ENCODE assay signal across 34 cellular contexts in the genomic region with DNA sequence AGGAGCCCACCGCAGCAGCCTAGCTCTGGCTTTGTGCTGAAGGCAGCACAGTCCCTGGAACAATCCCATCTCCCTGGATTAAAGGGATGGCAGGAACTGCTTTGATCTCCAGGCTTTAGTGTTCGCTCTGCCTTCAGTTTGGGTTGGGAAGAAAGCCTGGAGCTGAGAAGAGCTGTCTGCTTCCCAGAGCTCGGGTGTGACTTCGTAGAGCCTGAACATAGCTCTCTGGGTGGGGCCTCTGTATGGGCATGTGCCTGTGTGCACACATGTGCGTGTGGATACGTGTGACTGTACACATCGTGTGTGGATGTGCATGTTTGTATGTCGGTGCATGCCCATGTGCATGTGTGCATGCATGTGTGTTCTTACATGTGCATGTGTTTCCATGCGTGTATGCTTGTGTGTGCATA. TPM values are rescaled to one million over a fixed set of nuclear protein-coding genes. Genes with fewer than 3 reads are reported as not detected.
DNase-seq lines count a peak whose midpoint lies in the region; ATAC-seq, FAIRE-seq and TF ChIP-seq lines count a peak whose summit lies in the region.
"Had no signal": no experiment of that assay in that cellular context is flagged by ENCODE, and none has a peak within 500 bp of the region (broad histone marks: within the 10 kb centered on the region; RNA-seq: fewer than 3 reads in every experiment).

No MANE protein-coding gene starts in this region.

- TF ChIP-seq CTCF in HepG2 (CRISPR knock-in tag; IDR thresholded peaks at IDR 0.05) (no peak), right lobe of liver (IDR thresholded peaks at IDR 0.05) (no peak), WTC11 (IDR thresholded peaks at IDR 0.05) (no peak)

- 0 out of 2 replicates have a peak, but pooled peaks cover 3% of the 10 kb centered on the region for H4K20me1 ChIP-seq in HepG2 (ENCODE audit: insufficient read depth, low read length)

- POLR2A ChIA-PET in HepG2 (lab: Yijun Ruan, JAX): no interaction called here
- POLR2A ChIA-PET in WTC11 (lab: Charles Lee): no interaction called here

- H3K9me3 ChIP-seq in HepG2 (ENCODE audit: low read length) (no peaks in the 10 kb centered on the region), right lobe of liver (no peaks in the 10 kb centered on the region)
- H3K9me3 ChIP-seq: breast epithelium, colonic mucosa, heart left ventricle, tibial nerve had no signal

- no peaks in the 10 kb centered on the region for H3K79me2 ChIP-seq in HepG2 (ENCODE audit: insufficient read depth, low read length)

- ATAC-seq in HepG2 (no peak), right lobe of liver (no peak), WTC11 (peak; percentile 35), HG02973 (IDR thresholded peaks at IDR 0.05; ENCODE audit: unreplicated experiment) (no peak)
- ATAC-seq: effector memory CD8-positive, alpha-beta T cell; stimulated activated naive CD8-positive, alpha-beta T cell treated with anti-CD3 and anti-CD28 coated beads, Interleukin-15, amount 100 ng/mL, for 72 hours had no signal

- peaks cover 56% of the 10 kb centered on the region for H3K4me1 Mint-ChIP-seq in WTC11
- H3K4me1 Mint-ChIP-seq in activated naive CD4-positive, alpha-beta T cell treated with anti-CD3 and anti-CD28 coated beads, Interleukin-2, amount 10 ng/mL, durations not matched to agents 7 days and 5 days: no peaks in the 10 kb centered on the region
- H3K4me1 Mint-ChIP-seq: activated naive CD4-positive, alpha-beta T cell treated with anti-CD3 and anti-CD28 coated beads, Interleukin-2, amount 50 U/mL, for 24 hours; B cell; immature natural killer cell; stimulated activated naive CD8-positive, alpha-beta T cell treated with anti-CD3 and anti-CD28 coated beads, Interleukin-15, amount 100 ng/mL, for 72 hours had no signal

- CTCF ChIA-PET in HepG2 (lab: Yijun Ruan, JAX; ENCODE audit: low intra/inter-chr PET ratio, low total read pairs): no interaction called here
- CTCF ChIA-PET in WTC11 (lab: Charles Lee): interaction anchor here (1.1 to 1.8 kb wide), 6 partner anchors 9 to 175 kb away, joined by 3 to 10 read pairs (median 4); a partner anchor contains a TSS
- CTCF ChIA-PET in activated naive CD4-positive, alpha-beta T cell treated with anti-CD3 and anti-CD28 coated beads, Interleukin-2, amount 10 ng/mL, durations not matched to agents 7 days and 5 days (lab: Charles Lee): no interaction called here

- H3K27ac ChIP-seq in HepG2 (ENCODE audit: extremely low read length, insufficient read depth, low read length): no peak overlapping the region
- no peak overlapping the region for H3K27ac ChIP-seq in right lobe of liver
- H3K27ac ChIP-seq: breast epithelium, colonic mucosa, heart left ventricle, HL-60, PC-9, skin epidermis, tibial nerve, VCaP had no signal

- TF ChIP-seq EP300 in HepG2 (IDR thresholded peaks at IDR 0.05; ENCODE audit: low read depth in 2 of 2, low read length in 2 of 2) (no peak), HepG2 (CRISPR knock-in tag; IDR thresholded peaks at IDR 0.05; ENCODE audit: borderline replicate concordance) (no peak)

- H3K27me3 Mint-ChIP-seq in WTC11 (ENCODE audit: low read depth): no peaks in the 10 kb centered on the region
- H3K27me3 Mint-ChIP-seq in activated naive CD4-positive, alpha-beta T cell treated with anti-CD3 and anti-CD28 coated beads, Interleukin-2, amount 10 ng/mL, durations not matched to agents 7 days and 5 days: peaks cover 12% of the 10 kb centered on the region
- H3K27me3 Mint-ChIP-seq: activated naive CD4-positive, alpha-beta T cell treated with anti-CD3 and anti-CD28 coated beads, Interleukin-2, amount 50 U/mL, for 24 hours; stimulated activated naive CD8-positive, alpha-beta T cell treated with anti-CD3 and anti-CD28 coated beads, Interleukin-15, amount 100 ng/mL, for 72 hours had no signal

- H3K27me3 ChIP-seq in HepG2 (ENCODE audit: control insufficient read depth in 1 of 2, insufficient read depth in 2 of 2, low read length in 2 of 2) (peaks cover 2 to 12% of the 10 kb centered on the region in 2 experiments; a peak in 3 of 5 replicates), right lobe of liver (no peaks in the 10 kb centered on the region)
- H3K27me3 ChIP-seq: breast epithelium, colonic mucosa, tibial nerve had no signal

- H3K9ac ChIP-seq in HepG2 (ENCODE audit: insufficient read depth, low read depth, low read length): no peak overlapping the region

- no TSS peak for BruUV-seq in HepG2 (replicated peaks; lab: Mats Ljungman, UMichigan)

- DNase-seq in HepG2 (ENCODE audit: low spot score): no peak
- no peak for DNase-seq in right lobe of liver
- no peak for DNase-seq in WTC11 (ENCODE audit: low spot score)
- DNase-seq in iPS-NIHi7 (ENCODE audit: extremely low spot score): peak; percentile 57
- DNase-seq in urothelium cell line (ENCODE audit: low spot score): no peak
- DNase-seq in activated naive CD4-positive, alpha-beta T cell treated with anti-CD3 and anti-CD28 coated beads, Interleukin-2, amount 10 ng/mL, durations not matched to agents 7 days and 5 days: no peak
- no peak for DNase-seq in stimulated activated CD4-positive, alpha-beta T cell treated with anti-CD3 and anti-CD28 coated beads, Interleukin-2, amount 100 ng/mL, for 48 hours
- DNase-seq: amygdala; colonic mucosa; COR-L47; DMS53; effector memory CD8-positive, alpha-beta T cell; foreskin fibroblast; GDM1; immature natural killer cell; NCI-H1694; NCI-H2171 treated with DMSO at 0.1 percent for 48 hours; NCI-H524; NK-92 treated with Interleukin-12 subunit alpha and Interleukin-12 subunit beta, amount 100 ng/mL, for 24 hours; occipital lobe; PC-9; SHP77; stimulated activated CD8-positive, alpha-beta memory T cell treated with anti-CD3 and anti-CD28 coated beads, Interleukin-4, amount 100 ng/mL, for 48 hours; stimulated activated naive CD8-positive, alpha-beta T cell treated with anti-CD3 and anti-CD28 coated beads, Interleukin-15, amount 100 ng/mL, for 72 hours had no signal

- H3K27ac Mint-ChIP-seq in WTC11: peak overlapping the region; percentile 83
- no peak overlapping the region for H3K27ac Mint-ChIP-seq in activated naive CD4-positive, alpha-beta T cell treated with anti-CD3 and anti-CD28 coated beads, Interleukin-2, amount 10 ng/mL, durations not matched to agents 7 days and 5 days
- H3K27ac Mint-ChIP-seq: activated naive CD4-positive, alpha-beta T cell treated with anti-CD3 and anti-CD28 coated beads, Interleukin-2, amount 50 U/mL, for 24 hours; activated T-helper 1 cell treated with anti-CD3 and anti-CD28 coated beads, Interleukin-12 subunit alpha, Interleukin-12 subunit beta, Interleukin-2, Interleukin-4 antibody, amounts not matched to agents 30 ng/mL and 10 ng/mL and 1 ng/mL, durations not matched to agents 14 hours and 24 hours and 36 hours; B cell; effector memory CD8-positive, alpha-beta T cell; immature natural killer cell; stimulated activated naive CD8-positive, alpha-beta T cell treated with anti-CD3 and anti-CD28 coated beads, Interleukin-15, amount 100 ng/mL, for 72 hours had no signal

- H3K4me2 ChIP-seq in HepG2 (ENCODE audit: low read depth, low read length): no peak overlapping the region
- H3K4me2 ChIP-seq: PC-9 had no signal

- FAIRE-seq in HepG2 (lab: Jason Lieb, UNC) (no peak), urothelium cell line (lab: Jason Lieb, UNC) (peak; percentile 97)

- intact Hi-C loops in HepG2 (cut with micrococcal nuclease; ENCODE audit: unreplicated experiment): loop anchor here (5.0 to 10.0 kb wide), 2 partner anchors 269 to 428 kb away; a partner anchor contains a TSS
- intact Hi-C loops in right lobe of liver (cut with DNase I): no loop called here

- 9% methylated on average over 8 of the region's 9 CpGs for WGBS in HepG2 (ENCODE audit: low lambda C conversion rate)
- 21% methylated on average over 2 of the region's 9 CpGs for WGBS in right lobe of liver (ENCODE audit: insufficient coverage, low coverage, low lambda C conversion rate, missing lambda C conversion rate)

- H3K4me3 ChIP-seq in HepG2 (replicated peaks in 1 of 3; ENCODE audit: insufficient read depth in 1 of 3, low read depth in 2 of 3, low read length in 3 of 3) (no peak overlapping the region), right lobe of liver (no peak overlapping the region)
- H3K4me3 ChIP-seq: breast epithelium, colonic mucosa, heart left ventricle, PC-9, skin epidermis, tibial nerve had no signal

- H3K36me3 Mint-ChIP-seq in WTC11: no peaks in the 10 kb centered on the region
- no peaks in the 10 kb centered on the region for H3K36me3 Mint-ChIP-seq in activated naive CD4-positive, alpha-beta T cell treated with anti-CD3 and anti-CD28 coated beads, Interleukin-2, amount 10 ng/mL, durations not matched to agents 7 days and 5 days
- H3K36me3 Mint-ChIP-seq: activated naive CD4-positive, alpha-beta T cell treated with anti-CD3 and anti-CD28 coated beads, Interleukin-2, amount 50 U/mL, for 24 hours; immature natural killer cell had no signal

- no peaks in the 10 kb centered on the region for H3K4me1 ChIP-seq in HepG2 (ENCODE audit: insufficient read depth, low read length)
- no peaks in the 10 kb centered on the region for H3K4me1 ChIP-seq in right lobe of liver
- H3K4me1 ChIP-seq: breast epithelium, colonic mucosa had no signal

- no peaks in the 10 kb centered on the region for H3K9me3 Mint-ChIP-seq in WTC11
- H3K9me3 Mint-ChIP-seq in activated naive CD4-positive, alpha-beta T cell treated with anti-CD3 and anti-CD28 coated beads, Interleukin-2, amount 10 ng/mL, durations not matched to agents 7 days and 5 days: no peaks in the 10 kb centered on the region
- H3K9me3 Mint-ChIP-seq: activated naive CD4-positive, alpha-beta T cell treated with anti-CD3 and anti-CD28 coated beads, Interleukin-2, amount 50 U/mL, for 24 hours; activated T-helper 1 cell treated with anti-CD3 and anti-CD28 coated beads, Interleukin-12 subunit alpha, Interleukin-12 subunit beta, Interleukin-2, Interleukin-4 antibody, amounts not matched to agents 30 ng/mL and 10 ng/mL and 1 ng/mL, durations not matched to agents 14 hours and 24 hours and 36 hours; effector memory CD8-positive, alpha-beta T cell; stimulated activated naive CD8-positive, alpha-beta T cell treated with anti-CD3 and anti-CD28 coated beads, Interleukin-15, amount 100 ng/mL, for 72 hours had no signal

- peak overlapping the region; percentile 17; the same call in 1 of the 2 replicates for H3K4me3 Mint-ChIP-seq in WTC11
- H3K4me3 Mint-ChIP-seq in activated naive CD4-positive, alpha-beta T cell treated with anti-CD3 and anti-CD28 coated beads, Interleukin-2, amount 10 ng/mL, durations not matched to agents 7 days and 5 days: no peak overlapping the region
- H3K4me3 Mint-ChIP-seq: activated naive CD4-positive, alpha-beta T cell treated with anti-CD3 and anti-CD28 coated beads, Interleukin-2, amount 50 U/mL, for 24 hours; activated T-helper 1 cell treated with anti-CD3 and anti-CD28 coated beads, Interleukin-12 subunit alpha, Interleukin-12 subunit beta, Interleukin-2, Interleukin-4 antibody, amounts not matched to agents 30 ng/mL and 10 ng/mL and 1 ng/mL, durations not matched to agents 14 hours and 24 hours and 36 hours; B cell; effector memory CD8-positive, alpha-beta T cell; immature natural killer cell; stimulated activated naive CD8-positive, alpha-beta T cell treated with anti-CD3 and anti-CD28 coated beads, Interleukin-15, amount 100 ng/mL, for 72 hours had no signal

- in situ Hi-C loops in HepG2 (cut with HindIII; ENCODE audit: extremely low pct_ligation_motif_present, low pct_unique_long_range_greater_than_20kb): loop anchor here (25.0 kb wide), 1 partner anchor 421 kb away; a partner anchor contains a TSS

- TF ChIP-seq RAD21 in HepG2 (CRISPR knock-in tag; IDR thresholded peaks at IDR 0.05): no peak

- H3K36me3 ChIP-seq in HepG2 (replicated peaks in 1 of 2; ENCODE audit: control insufficient read depth in 1 of 2, insufficient read depth in 2 of 2, low read length in 2 of 2) (no peaks in the 10 kb centered on the region), right lobe of liver (no peaks in the 10 kb centered on the region)
- H3K36me3 ChIP-seq: breast epithelium, colonic mucosa, heart left ventricle, tibial nerve had no signal

- no peak overlapping the region for H2AFZ ChIP-seq in HepG2 (ENCODE audit: low read length)
- H2AFZ ChIP-seq: PC-9 had no signal

- TF ChIP-seq POLR2A in HepG2 (IDR thresholded peaks at IDR 0.05; ENCODE audit: insufficient read depth in 1 of 2, low read depth in 2 of 2, low read length in 2 of 2) (no peak), right lobe of liver (IDR thresholded peaks at IDR 0.05) (no peak)

RNA-seq across cellular contexts. Expression of a gene that starts 8.7 kb away (rescaled TPM):
- 0.80 and 1.5 TPM in 2 replicates for total RNA-seq in HepG2 (2016; rRNA removed; fragmentation: Illumina TruSeq; extraction: Trizol)
- 0.81 and 1.2 TPM in 2 replicates for total RNA-seq in HepG2 (2016; cell fraction: cytosol; rRNA removed; fragmentation: Illumina TruSeq; extraction: Trizol; ENCODE audit: low read depth)
- 0.76 and 0.89 TPM in 2 replicates for total RNA-seq in HepG2 (2016; cell fraction: insoluble cytoplasmic fraction; rRNA removed; fragmentation: Illumina TruSeq; extraction: Trizol)
- total RNA-seq in HepG2 (2016; cell fraction: membrane; rRNA removed; fragmentation: Illumina TruSeq; extraction: Trizol): 1.7 and 1.9 TPM in 2 replicates
- total RNA-seq in HepG2 (2016; cell fraction: nucleus; rRNA removed; fragmentation: Illumina TruSeq; extraction: Trizol): 0.63 and 1.2 TPM in 2 replicates
- 1.0 and 1.2 TPM in 2 replicates for polyA plus RNA-seq in HepG2 (2011; rRNA removed)
- polyA plus RNA-seq in HepG2 (2011; cell fraction: cytosol; rRNA removed): 1.2 and 1.4 TPM in 2 replicates
- 1.0 TPM in 2 replicates for polyA plus RNA-seq in HepG2 (2011; cell fraction: nucleus; rRNA removed)
- 0.47 and 0.72 TPM in 2 replicates for polyA plus RNA-seq in HepG2 (2012)
- polyA plus RNA-seq in HepG2 (2016; cell fraction: cytosol; fragmentation: Illumina TruSeq; extraction: Trizol; ENCODE audit: low read depth): 1.3 TPM in 2 replicates
- 0.51 and 0.62 TPM in 2 replicates for polyA plus RNA-seq in HepG2 (2016; cell fraction: insoluble cytoplasmic fraction; fragmentation: Illumina TruSeq; extraction: Trizol; ENCODE audit: low read depth)
- polyA plus RNA-seq in HepG2 (2016; cell fraction: membrane; fragmentation: Illumina TruSeq; extraction: Trizol; ENCODE audit: low read depth): 1.5 and 1.6 TPM in 2 replicates
- 0.71 and 1.2 TPM in 2 replicates for polyA plus RNA-seq in HepG2 (2016; cell fraction: nucleus; fragmentation: Illumina TruSeq; extraction: Trizol; ENCODE audit: insufficient read depth, low read depth)
- polyA minus RNA-seq in HepG2 (2011; rRNA and poly(A)+ RNA removed; ENCODE audit: low replicate concordance): 1.9 TPM in 1 of 2 replicates, not detected in the other
- polyA minus RNA-seq in HepG2 (2011; cell fraction: cytosol; rRNA and poly(A)+ RNA removed): 0.30 and 0.35 TPM in 2 replicates
- polyA minus RNA-seq in HepG2 (2011; cell fraction: nucleus; rRNA and poly(A)+ RNA removed): 0.64 and 1.6 TPM in 2 replicates
- total RNA-seq in right lobe of liver: 10 to 100 TPM in 2 of 6 experiments, 1 to 10 TPM in 4; 7.2 to 17.6 (median 9.3) TPM
- total RNA-seq in WTC11 (2021): 25.6 to 29.0 TPM (median 26.4 TPM) in 3 replicates
- total RNA-seq: PC-9 had no signal
- polyA plus RNA-seq: immature natural killer cell had no signal
